ENCODE assay signal across 11 cellular contexts in the genomic region with DNA sequence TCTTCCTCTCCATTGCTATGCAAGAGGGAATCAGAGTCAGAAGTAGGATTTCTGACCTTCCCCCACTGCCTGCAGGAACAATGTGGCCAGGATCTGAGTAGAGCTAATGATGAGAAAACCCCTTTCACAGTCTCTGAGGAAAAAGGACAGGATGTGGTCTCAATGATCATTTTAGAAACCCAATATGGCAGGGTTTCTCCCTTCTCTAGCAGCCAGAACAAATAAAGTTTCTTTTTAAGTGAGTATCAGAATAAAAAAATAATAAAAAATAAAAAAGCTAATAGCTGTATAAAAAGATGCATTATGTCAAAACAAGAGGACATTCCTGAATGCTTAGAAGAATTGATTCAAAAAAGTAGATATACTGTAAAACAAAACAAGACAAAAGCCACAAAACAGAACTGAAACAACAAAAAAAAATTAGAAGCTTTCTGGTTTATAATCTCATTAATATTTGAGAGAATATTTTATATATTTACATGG.
DNase-seq lines count a peak whose midpoint lies in the region; ATAC-seq and TF ChIP-seq lines count a peak whose summit lies in the region.
"Had no signal": no experiment of that assay in that cellular context is flagged by ENCODE, and none has a peak within 500 bp of the region (broad histone marks: within the 10 kb centered on the region; RNA-seq: fewer than 3 reads in every experiment).

No MANE protein-coding gene starts in this region.

- DNase-seq in natural killer cell treated with Interleukin-12 subunit alpha and Interleukin-12 subunit beta and Interleukin-15 and Interleukin-18, amount 100 ng/mL, for 72 hours (ENCODE audit: low spot score): peak; percentile 60
- DNase-seq in natural killer cell: no peak
- DNase-seq in MM.1S: peak; percentile 43
- DNase-seq in G401 (ENCODE audit: low spot score): no peak
- DNase-seq in dorsolateral prefrontal cortex: no peak
- DNase-seq in SKM-1 treated with dmso at 0.1 percent for 144 hours (lab: John Stamatoyannopoulos, UW; ENCODE audit: unreplicated experiment): no peak
- DNase-seq: activated naive CD4-positive, alpha-beta T cell treated with anti-CD3 and anti-CD28 coated beads, Interleukin-2, amount 50 U/mL, for 16 hours; NCI-H1436 had no signal

- in situ Hi-C loops in G401 (cut with HindIII; ENCODE audit: low sequenced_read_pairs): no loop called here

- 0 out of 2 replicates have a peak overlapping the region, but pooled peaks have one; percentile 9 for H2AFZ ChIP-seq in MM.1S (ENCODE audit: low read length)

- peak overlapping the region; percentile 19; the same call in 1 of the 2 replicates for H3K4me2 ChIP-seq in MM.1S (ENCODE audit: low read depth, low read length)
- H3K4me2 ChIP-seq: A549 had no signal

- H3K79me2 ChIP-seq in MM.1S (ENCODE audit: low read length): no peaks in the 10 kb centered on the region

- H3K9me3 Mint-ChIP-seq in natural killer cell treated with Interleukin-12 subunit alpha and Interleukin-12 subunit beta and Interleukin-15 and Interleukin-18, amount 100 ng/mL, for 72 hours: peaks cover 9% of the 10 kb centered on the region
- no peaks in the 10 kb centered on the region for H3K9me3 Mint-ChIP-seq in natural killer cell

- H3K9ac ChIP-seq in MM.1S (ENCODE audit: low read length): no peak overlapping the region

- no peaks in the 10 kb centered on the region for H3K9me3 ChIP-seq in MM.1S (replicated peaks; ENCODE audit: insufficient read depth, low read length)
- H3K9me3 ChIP-seq: A549 had no signal

- no peaks in the 10 kb centered on the region for H3K36me3 ChIP-seq in MM.1S (replicated peaks; ENCODE audit: insufficient read depth, low read length)

- no peaks in the 10 kb centered on the region for H3K9me2 ChIP-seq in MM.1S (replicated peaks; ENCODE audit: insufficient read depth, low read length)

- H3K4me3 ChIP-seq in MM.1S (ENCODE audit: low read length) (no peak overlapping the region), dorsolateral prefrontal cortex (no peak overlapping the region)
- H3K4me3 ChIP-seq: A549 had no signal

- H3K27ac ChIP-seq in MM.1S (ENCODE audit: low read length) (no peak overlapping the region), dorsolateral prefrontal cortex (no peak overlapping the region)
- H3K27ac ChIP-seq: A549 had no signal

- no peaks in the 10 kb centered on the region for H4K20me1 ChIP-seq in MM.1S (ENCODE audit: insufficient read depth, low read length)

- TF ChIP-seq CTCF in natural killer cell (IDR thresholded peaks at IDR 0.05) (no peak), MM.1S (IDR thresholded peaks at IDR 0.05; ENCODE audit: low read length) (no peak), dorsolateral prefrontal cortex (IDR thresholded peaks at IDR 0.05 in 54 of 56, conservative IDR thresholded peaks at IDR 0.05 in 2 of 56; ENCODE audit: low read depth in 1 of 56, partially characterized antibody in 56 of 56) (no peak)

- H3F3A ChIP-seq in MM.1S (ENCODE audit: insufficient read depth, low read length): no peaks in the 10 kb centered on the region

- H3K4me1 ChIP-seq in MM.1S (ENCODE audit: low read length): peaks cover 4% of the 10 kb centered on the region
- H3K4me1 ChIP-seq: A549 had no signal

- H3K27me3 Mint-ChIP-seq in natural killer cell treated with Interleukin-12 subunit alpha and Interleukin-12 subunit beta and Interleukin-15 and Interleukin-18, amount 100 ng/mL, for 72 hours: peaks cover 0 to 2% of the 10 kb centered on the region in 2 donors
- H3K27me3 Mint-ChIP-seq in natural killer cell (ENCODE audit: low read depth in 2 of 2): no peaks in the 10 kb centered on the region

- peaks cover 13% of the 10 kb centered on the region for H3K36me3 Mint-ChIP-seq in natural killer cell treated with Interleukin-12 subunit alpha and Interleukin-12 subunit beta and Interleukin-15 and Interleukin-18, amount 100 ng/mL, for 72 hours
- H3K36me3 Mint-ChIP-seq in natural killer cell: no peaks in the 10 kb centered on the region

- intact Hi-C loops in natural killer cell (cut with micrococcal nuclease) (no loop called here), dorsolateral prefrontal cortex (cut with DNase I) (no loop called here)

- peak overlapping the region; percentile 64 to 87 for H3K27ac Mint-ChIP-seq in natural killer cell treated with Interleukin-12 subunit alpha and Interleukin-12 subunit beta and Interleukin-15 and Interleukin-18, amount 100 ng/mL, for 72 hours
- no peak overlapping the region for H3K27ac Mint-ChIP-seq in natural killer cell

- peaks cover 11 to 25% of the 10 kb centered on the region in 2 donors for H3K4me1 Mint-ChIP-seq in natural killer cell treated with Interleukin-12 subunit alpha and Interleukin-12 subunit beta and Interleukin-15 and Interleukin-18, amount 100 ng/mL, for 72 hours (ENCODE audit: low read depth in 2 of 2)
- no peaks in the 10 kb centered on the region for H3K4me1 Mint-ChIP-seq in natural killer cell

- peak overlapping the region; percentile 39 for H3K4me3 Mint-ChIP-seq in natural killer cell treated with Interleukin-12 subunit alpha and Interleukin-12 subunit beta and Interleukin-15 and Interleukin-18, amount 100 ng/mL, for 72 hours
- no peak overlapping the region for H3K4me3 Mint-ChIP-seq in natural killer cell

- ATAC-seq in natural killer cell treated with Interleukin-12 subunit alpha and Interleukin-12 subunit beta and Interleukin-15 and Interleukin-18, amount 100 ng/mL, for 72 hours: peak; percentile 66 to 80
- no peak for ATAC-seq in natural killer cell
- ATAC-seq in HG02852 (IDR thresholded peaks at IDR 0.05; ENCODE audit: unreplicated experiment): peak; percentile 100
- no peak for ATAC-seq in activated CD4-positive, CD25-positive, alpha-beta regulatory T cell treated with anti-CD3 and anti-CD28 coated beads, Interleukin-2, amount 50 U/mL, for 24 hours
- ATAC-seq: A549 had no signal

- no peaks in the 10 kb centered on the region for H3K27me3 ChIP-seq in MM.1S (replicated peaks; ENCODE audit: insufficient read depth, low read length)
- no peaks in the 10 kb centered on the region for H3K27me3 ChIP-seq in dorsolateral prefrontal cortex

Comparison
In these comparisons a context has a peak if more than half of its experiments do, and no peak if none do; other contexts are left out.
1. ATAC-seq: peak in natural killer cell treated with Interleukin-12 subunit alpha and Interleukin-12 subunit beta and Interleukin-15 and Interleukin-18, amount 100 ng/mL, for 72 hours (2 of 2) and HG02852 (single experiment); none in natural killer cell (0 of 3) and activated CD4-positive, CD25-positive, alpha-beta regulatory T cell treated with anti-CD3 and anti-CD28 coated beads, Interleukin-2, amount 50 U/mL, for 24 hours (0 of 2).
2. DNase-seq: peak in natural killer cell treated with Interleukin-12 subunit alpha and Interleukin-12 subunit beta and Interleukin-15 and Interleukin-18, amount 100 ng/mL, for 72 hours (single experiment) and MM.1S (single experiment); none in natural killer cell (single experiment), G401 (single experiment), dorsolateral prefrontal cortex (0 of 10) and SKM-1 treated with dmso at 0.1 percent for 144 hours (single experiment).
3. H3K27ac Mint-ChIP-seq: peak in natural killer cell treated with Interleukin-12 subunit alpha and Interleukin-12 subunit beta and Interleukin-15 and Interleukin-18, amount 100 ng/mL, for 72 hours (2 of 2); none in natural killer cell (0 of 2).